In genomic region chr14:69766984-69767368, GRCh38 we compare ENCODE assay signal across 8 cellular contexts. TPM values are rescaled to one million over a fixed set of nuclear protein-coding genes. Genes with fewer than 3 reads are reported as not detected.
DNase-seq lines count a peak whose midpoint lies in the region; ATAC-seq, FAIRE-seq and TF ChIP-seq lines count a peak whose summit lies in the region.

Gene SRSF5, plus strand, starts transcription at chr14:69767142. Its CDS starts 1,015 bp downstream, at chr14:69768157.

- H3K79me2 ChIP-seq in OCI-LY7 (ENCODE audit: insufficient read depth, low read depth, low read length) = peaks cover 50% of the 10 kb centered on the region
- H3K79me2 ChIP-seq in endothelial cell of umbilical vein (ENCODE audit: control insufficient read depth, insufficient read depth, low read length) = peaks cover 40% of the 10 kb centered on the region

- H3K27me3 ChIP-seq in endothelial cell of umbilical vein (ENCODE audit: control insufficient read depth in 2 of 2, insufficient read depth in 2 of 2, low read length in 2 of 2) = no peaks in the 10 kb centered on the region

- H3K36me3 ChIP-seq in OCI-LY7 (ENCODE audit: insufficient read depth, low read length) (peaks cover 44% of the 10 kb centered on the region), endothelial cell of umbilical vein (ENCODE audit: control insufficient read depth in 2 of 2, extremely low read depth in 1 of 2, insufficient read depth in 2 of 2, low read length in 2 of 2) (peaks cover 17 to 29% of the 10 kb centered on the region in 2 experiments)

- H3K27ac ChIP-seq in OCI-LY7 (ENCODE audit: low read depth, low read length, poor library complexity, severe bottlenecking) (peak within 1 kb of the TSS; percentile 87), endothelial cell of umbilical vein (ENCODE audit: insufficient read depth, low read depth, low read length) (peak within 1 kb of the TSS; percentile 88)

- peaks cover 22% of the 10 kb centered on the region for H4K20me1 ChIP-seq in OCI-LY7 (ENCODE audit: insufficient read depth, low read length)
- H4K20me1 ChIP-seq in endothelial cell of umbilical vein (replicated peaks; ENCODE audit: control insufficient read depth, extremely low read depth, insufficient read depth, low read length) = peaks cover 20% of the 10 kb centered on the region

- CTCF ChIA-PET in OCI-LY7 (lab: Charles Lee; ENCODE audit: unreplicated experiment) (no interaction called here), endothelial cell of umbilical vein (lab: Charles Lee) (interaction anchor here (0.6 to 4.2 kb wide), 4 partner anchors 36 to 261 kb away, joined by 3 to 23 read pairs (median 4); no protein-coding TSS in a partner anchor)

- no peaks in the 10 kb centered on the region for H3K9me1 ChIP-seq in endothelial cell of umbilical vein (replicated peaks; ENCODE audit: control insufficient read depth, extremely low read depth, insufficient read depth, low read length)

- ATAC-seq in GM21526 (IDR thresholded peaks at IDR 0.05; ENCODE audit: low FRiP score, unreplicated experiment) = peak; percentile 64

- H3K9me2 ChIP-seq in OCI-LY7 (ENCODE audit: insufficient read depth, low read length) = no peaks in the 10 kb centered on the region

- H3K4me2 ChIP-seq in OCI-LY7 (ENCODE audit: low read length) = peak within 1 kb of the TSS; percentile 85
- peak within 1 kb of the TSS; percentile 88 for H3K4me2 ChIP-seq in endothelial cell of umbilical vein (ENCODE audit: insufficient read depth, low read length)

- dilution Hi-C loops in endothelial cell of umbilical vein (cut with MboI; ENCODE audit: extremely low pct_ligation_motif_present, low sequenced_read_pairs) = no loop called here

- FAIRE-seq in D721Med (lab: Jason Lieb, UNC) = no peak
- FAIRE-seq in endothelial cell of umbilical vein (lab: Jason Lieb, UNC) = peak; percentile 87

- BruUV-seq in OCI-LY7 (replicated peaks; lab: Mats Ljungman, UMichigan) (no TSS peak), endothelial cell of umbilical vein (replicated peaks; lab: Mats Ljungman, UMichigan) (no TSS peak)

- POLR2A ChIA-PET in OCI-LY7 (lab: Charles Lee) = interaction anchor here (0.9 to 1.5 kb wide), 7 partner anchors 10 to 285 kb away, joined by 3 to 7 read pairs (median 4); no protein-coding TSS in a partner anchor
- POLR2A ChIA-PET in endothelial cell of umbilical vein (lab: Charles Lee) = interaction anchor here (0.6 to 1.7 kb wide), 6 partner anchors 13 to 190 kb away, joined by 3 to 10 read pairs (median 4); partner anchors contain the start of gene SUSD6

- H3K9me3 ChIP-seq in OCI-LY7 (ENCODE audit: low read length) (no peaks in the 10 kb centered on the region), endothelial cell of umbilical vein (replicated peaks; ENCODE audit: control insufficient read depth, insufficient read depth, low read length) (no peaks in the 10 kb centered on the region)

- H3K4me3 ChIP-seq in OCI-LY7 (ENCODE audit: low read depth, low read length, poor library complexity, severe bottlenecking) = peak within 1 kb of the TSS; percentile 93
- peak within 1 kb of the TSS; percentile 24 to 98 (median 76) for H3K4me3 ChIP-seq in endothelial cell of umbilical vein (replicated peaks in 1 of 3; ENCODE audit: insufficient read depth in 1 of 3, low read depth in 1 of 3, low read length in 3 of 3)

- TF ChIP-seq CTCF in D721Med (IDR thresholded peaks at IDR 0.05; ENCODE audit: insufficient read depth, missing control alignments) = no peak
- no peak for TF ChIP-seq CTCF in OCI-LY7 (conservative IDR thresholded peaks at IDR 0.05; ENCODE audit: low read length)
- no peak for TF ChIP-seq CTCF in endothelial cell of umbilical vein (IDR thresholded peaks at IDR 0.05; ENCODE audit: extremely low read depth in 1 of 2, insufficient read depth in 1 of 2, low read depth in 1 of 2, low read length in 2 of 2)

- intact Hi-C loops in OCI-LY7 (cut with micrococcal nuclease; ENCODE audit: unreplicated experiment) = loop anchor here (5.0 to 10.0 kb wide), 2 partner anchors 155 to 612 kb away; partner anchors contain the start of genes DCAF5 and SUSD6
- intact Hi-C loops in endothelial cell of umbilical vein (cut with micrococcal nuclease) = loop anchor here (1.0 to 10.0 kb wide), 6 partner anchors 39 to 1140 kb away; partner anchors contain the start of genes ERH, PCNX1, SLC39A9 and SUSD6

- H3K4me1 ChIP-seq in OCI-LY7 (ENCODE audit: insufficient read depth, low read length, poor library complexity, severe bottlenecking) (peaks cover 14% of the 10 kb centered on the region), endothelial cell of umbilical vein (ENCODE audit: control insufficient read depth, extremely low read depth, insufficient read depth, low read length) (peaks cover 27% of the 10 kb centered on the region)

- peak; percentile 58 for DNase-seq in D721Med (ENCODE audit: insufficient read length, low spot score)
- DNase-seq in HuH-7.5 (ENCODE audit: low spot score) = peak; percentile 82
- DNase-seq in OCI-LY7 (ENCODE audit: low spot score) = peak; percentile 97
- peak; percentile 89 for DNase-seq in activated T-cell treated with anti-CD3 and anti-CD28 coated beads for 1 hour (ENCODE audit: low read depth)
- DNase-seq in endothelial cell of umbilical vein (ENCODE audit: low read depth, low spot score) = peak; percentile 97
- DNase-seq in midbrain (lab: John Stamatoyannopoulos, UW) = peak; percentile 97
- DNase-seq in stimulated activated CD8-positive, alpha-beta memory T cell treated with anti-CD3 and anti-CD28 coated beads, Interleukin-2, amount 100 ng/mL, for 1 hour (ENCODE audit: low read depth in 2 of 2) = peak; percentile 89 to 90

- TF ChIP-seq POLR2A in endothelial cell of umbilical vein (IDR thresholded peaks at IDR 0.05; ENCODE audit: low read depth, low read length) = peak; percentile 99

- peak within 1 kb of the TSS; percentile 94 for H2AFZ ChIP-seq in OCI-LY7 (ENCODE audit: low read length)
- peak within 1 kb of the TSS; percentile 35 for H2AFZ ChIP-seq in endothelial cell of umbilical vein (ENCODE audit: low read depth, low read length)

- H3K9ac ChIP-seq in endothelial cell of umbilical vein (replicated peaks; ENCODE audit: extremely low read depth, insufficient read depth, low read length) = peak within 1 kb of the TSS; percentile 98

TF ChIP-seq in endothelial cell of umbilical vein, 7 proteins besides CTCF, POLR2A, EP300 and RAD21:
- TF ChIP-seq FOS (IDR thresholded peaks at IDR 0.05; ENCODE audit: borderline replicate concordance, insufficient read depth, low read length) = peak; percentile 19
- no peak for TF ChIP-seq JUN (IDR thresholded peaks at IDR 0.05; ENCODE audit: borderline replicate concordance, insufficient read depth, insufficient read length, low read depth)
- TF ChIP-seq EZH2 (IDR thresholded peaks at IDR 0.05; ENCODE audit: borderline replicate concordance, low read depth, low read length, severe bottlenecking) = no peak
- peak; percentile 99 for TF ChIP-seq POLR2AphosphoS5 (IDR thresholded peaks at IDR 0.05; ENCODE audit: insufficient read depth, low read depth, low read length)

RNA-seq across cellular contexts. Expression of gene SRSF5, which starts in this region (rescaled TPM):
- total RNA-seq in OCI-LY7 (2014; rRNA removed; shearing (Covaris generic)) = 341 and 456 TPM in 2 replicates
- total RNA-seq in OCI-LY7 (2022) (474 and 484 TPM in 2 replicates), endothelial cell of umbilical vein (253 and 276 TPM in 2 replicates)
- polyA plus RNA-seq in endothelial cell of umbilical vein = 85.2 and 192 TPM in 2 replicates
- 181 and 196 TPM in 2 replicates for polyA plus RNA-seq in endothelial cell of umbilical vein (2011; cell fraction: cytosol; rRNA removed)
- 1,028 and 1,834 TPM in 2 replicates for polyA plus RNA-seq in endothelial cell of umbilical vein (2011; cell fraction: nucleus; rRNA removed)
- 266 and 297 TPM in 2 replicates for polyA plus RNA-seq in endothelial cell of umbilical vein (2012)
- 213 and 242 TPM in 2 replicates for polyA minus RNA-seq in endothelial cell of umbilical vein
- 56.0 TPM for polyA minus RNA-seq in endothelial cell of umbilical vein (2011; cell fraction: cytosol; rRNA and poly(A)+ RNA removed)
- 405 and 450 TPM in 2 replicates for polyA minus RNA-seq in endothelial cell of umbilical vein (2011; cell fraction: nucleus; rRNA and poly(A)+ RNA removed)

Comparison
In these comparisons a context has a peak if more than half of its experiments do, and no peak if none do; other contexts are left out.
1. Peak in every context shown above with its lines: DNase-seq, ATAC-seq, H3K4me3 ChIP-seq and H3K27ac ChIP-seq.